16 cellular contexts compared by ENCODE assay signal in the genomic region with DNA sequence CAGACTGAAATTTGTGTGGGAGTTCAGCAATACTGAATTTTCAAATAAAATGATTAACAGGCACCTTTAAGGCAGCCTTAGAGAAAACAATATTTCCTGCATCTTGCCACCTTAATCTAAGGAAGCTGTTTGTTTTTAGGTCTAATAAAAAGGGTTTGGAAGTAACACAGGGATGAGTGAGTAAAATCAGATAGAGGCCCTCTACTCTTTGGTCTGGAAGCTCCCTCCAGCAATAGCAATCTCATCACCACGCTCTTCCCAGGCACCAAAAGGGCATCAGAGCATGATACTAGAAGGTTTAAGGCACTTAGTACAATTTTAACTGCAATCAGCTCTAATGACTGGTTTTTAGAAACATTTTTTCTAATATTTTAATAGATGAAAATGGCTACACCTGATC.
DNase-seq lines count a peak whose midpoint lies in the region; ATAC-seq and TF ChIP-seq lines count a peak whose summit lies in the region.
"Had no signal": no experiment of that assay in that cellular context is flagged by ENCODE, and none has a peak within 500 bp of the region (broad histone marks: within the 10 kb centered on the region; RNA-seq: fewer than 3 reads in every experiment).

No MANE protein-coding gene starts in this region.

- peaks cover 4% of the 10 kb centered on the region for H3K27me3 Mint-ChIP-seq in nephron (ENCODE audit: low read depth)
- H3K27me3 Mint-ChIP-seq: B cell; CD4-positive, CD25-positive, alpha-beta regulatory T cell had no signal

- peak overlapping the region; percentile 4 to 49 (median 21) for H3K27ac Mint-ChIP-seq in nephron
- H3K27ac Mint-ChIP-seq: B cell; CD4-positive, CD25-positive, alpha-beta regulatory T cell; CD8-positive, alpha-beta T cell; HFFc6 had no signal

- no peaks in the 10 kb centered on the region for H3F3A ChIP-seq in PC-9 (ENCODE audit: insufficient read depth, low read depth)

- no peaks in the 10 kb centered on the region for H3K9me2 ChIP-seq in PC-9 (ENCODE audit: insufficient read depth)

- no peaks in the 10 kb centered on the region for H3K27me3 ChIP-seq in PC-9 (ENCODE audit: insufficient read depth, low read depth)
- H3K27me3 ChIP-seq: BLaER1 had no signal

- H3K36me3 ChIP-seq in PC-9 (ENCODE audit: low read depth), result no peaks in the 10 kb centered on the region
- H3K36me3 ChIP-seq: BLaER1, HAP-1 had no signal

- no peak overlapping the region for H3K4me3 Mint-ChIP-seq in nephron
- H3K4me3 Mint-ChIP-seq: B cell; CD8-positive, alpha-beta T cell; HFFc6 had no signal

- no peaks in the 10 kb centered on the region for H3K79me2 ChIP-seq in PC-9 (ENCODE audit: low read depth)

- H3K4me3 ChIP-seq in PC-9, result no peak overlapping the region
- H3K4me3 ChIP-seq: BLaER1, HAP-1 had no signal

- no peak for ATAC-seq in GM18867 (IDR thresholded peaks at IDR 0.05; ENCODE audit: unreplicated experiment)
- ATAC-seq in GM21619 (IDR thresholded peaks at IDR 0.05; ENCODE audit: unreplicated experiment), result no peak
- ATAC-seq: CD8-positive, alpha-beta T cell had no signal

- no peaks in the 10 kb centered on the region for H4K20me1 ChIP-seq in PC-9 (ENCODE audit: insufficient read depth)
- H4K20me1 ChIP-seq: BLaER1 had no signal

- peak overlapping the region; percentile 28; the same call in 1 of the 2 replicates for H2AFZ ChIP-seq in PC-9

- no peaks in the 10 kb centered on the region for H3K4me1 ChIP-seq in PC-9 (replicated peaks; ENCODE audit: insufficient read depth)
- H3K4me1 ChIP-seq: BLaER1, Caco-2, HAP-1 had no signal

- TF ChIP-seq CTCF in PC-9 (conservative IDR thresholded peaks at IDR 0.05), result no peak
- TF ChIP-seq CTCF in nephron (IDR thresholded peaks at IDR 0.05; ENCODE audit: unreplicated experiment in 3 of 3), result no peak

- BruUV-seq in PC-9 (replicated peaks; lab: Mats Ljungman, UMichigan), result no TSS peak

- peaks cover 16% of the 10 kb centered on the region for H3K4me1 Mint-ChIP-seq in nephron
- H3K4me1 Mint-ChIP-seq: B cell; CD4-positive, CD25-positive, alpha-beta regulatory T cell had no signal

- H3K9me3 ChIP-seq in PC-9 (ENCODE audit: insufficient read depth, low read depth), result no peaks in the 10 kb centered on the region
- H3K9me3 ChIP-seq: Caco-2, HAP-1 had no signal

- DNase-seq in PC-9 (no peak), SK-N-DZ (ENCODE audit: low spot score) (peak; percentile 42), SW 1271 (lab: John Stamatoyannopoulos, UW) (no peak)
- DNase-seq: Caco-2; CD4-positive, CD25-positive, alpha-beta regulatory T cell; CD8-positive, alpha-beta T cell; DND-41; GOT3; HFFc6 had no signal

- H3K4me2 ChIP-seq in PC-9, result no peak overlapping the region
- H3K4me2 ChIP-seq: BLaER1 had no signal

- CTCF ChIA-PET in PC-9 (lab: Charles Lee), result no interaction called here

- no peaks in the 10 kb centered on the region for H3K36me3 Mint-ChIP-seq in nephron (ENCODE audit: low read depth)
- H3K36me3 Mint-ChIP-seq: CD4-positive, CD25-positive, alpha-beta regulatory T cell; CD8-positive, alpha-beta T cell had no signal

- POLR2A ChIA-PET in PC-9 (lab: Charles Lee; ENCODE audit: unreplicated experiment), result no interaction called here

- peaks cover 17% of the 10 kb centered on the region for H3K9me3 Mint-ChIP-seq in nephron
- H3K9me3 Mint-ChIP-seq: CD8-positive, alpha-beta T cell had no signal

- intact Hi-C loops in PC-9 (cut with micrococcal nuclease; ENCODE audit: unreplicated experiment), result no loop called here

- H3K27ac ChIP-seq in PC-9, result no peak overlapping the region
- H3K27ac ChIP-seq: BLaER1, C4-2B had no signal
